ENCODE assay signal across 8 cellular contexts in genomic region chr1:84300991-84301758, GRCh38. TPM values are rescaled to one million over a fixed set of nuclear protein-coding genes. Genes with fewer than 3 reads are reported as not detected.
DNase-seq lines count a peak whose midpoint lies in the region; ATAC-seq and TF ChIP-seq lines count a peak whose summit lies in the region.

Gene SAMD13, plus strand, starts transcription at chr1:84301708. Its CDS starts 1,527 bp downstream, at chr1:84303235.

- H3K9me3 ChIP-seq in fibroblast of lung (ENCODE audit: control insufficient read depth, insufficient read depth, low read depth, low read length) (no peaks in the 10 kb centered on the region), upper lobe of left lung (no peaks in the 10 kb centered on the region)

- H3K4me1 Mint-ChIP-seq in nephron = peaks cover 61% of the 10 kb centered on the region

- H3K4me2 ChIP-seq in fibroblast of lung (ENCODE audit: extremely low read depth, insufficient read depth, low read length) = peak within 1 kb of the TSS; percentile 89

- H3K4me3 ChIP-seq in fibroblast of lung (replicated peaks in 1 of 4; ENCODE audit: control extremely low read depth in 1 of 4, insufficient read depth in 1 of 4, low read depth in 3 of 4, low read length in 4 of 4) (peak within 1 kb of the TSS; percentile 23 to 66 (median 40)), upper lobe of left lung (peak within 1 kb of the TSS in 3 of 4 donors; percentile 1 to 34 (median 32))

- DNase-seq in EH (ENCODE audit: low read depth) (peak; percentile 50), NCI-H510A treated with DMSO at 0.1 percent for 48 hours (lab: John Stamatoyannopoulos, UW) (peak; percentile 94), activated T-cell treated with anti-CD3 and anti-CD28 coated beads for 24 hours (ENCODE audit: low read depth) (peak; percentile 21), fibroblast of lung (ENCODE audit: low read depth in 2 of 2) (peak; percentile 79 to 83), upper lobe of left lung (peak in 1 of 2 donors; percentile 68), GM19238 (ENCODE audit: insufficient read length, low spot score) (no peak)

- 24 to 25% methylated on average over 5 of the region's 5 CpGs for WGBS in upper lobe of left lung, 2 donors

- no peaks in the 10 kb centered on the region for H3K27me3 Mint-ChIP-seq in nephron (ENCODE audit: low read depth)

- H3K36me3 ChIP-seq in fibroblast of lung (ENCODE audit: control insufficient read depth, insufficient read depth, low read length) (no peaks in the 10 kb centered on the region), upper lobe of left lung (no peaks in the 10 kb centered on the region)

- H3K4me3 Mint-ChIP-seq in nephron = peak within 1 kb of the TSS; percentile 76 to 91 (median 83)

- H4K20me1 ChIP-seq in fibroblast of lung (ENCODE audit: control insufficient read depth, extremely low read depth, insufficient read depth, low read length) = no peaks in the 10 kb centered on the region

- H3K36me3 Mint-ChIP-seq in nephron (ENCODE audit: low read depth) = peaks cover 5% of the 10 kb centered on the region

- peak within 1 kb of the TSS; percentile 87 for H2AFZ ChIP-seq in fibroblast of lung (ENCODE audit: low read length)

- H3K27me3 ChIP-seq in fibroblast of lung (ENCODE audit: control insufficient read depth, insufficient read depth, low read length) = no peaks in the 10 kb centered on the region
- no peaks in the 10 kb centered on the region for H3K27me3 ChIP-seq in upper lobe of left lung

- H3K27ac Mint-ChIP-seq in nephron = peak within 1 kb of the TSS; percentile 96 to 99 (median 99)

- H3K27ac ChIP-seq in fibroblast of lung (ENCODE audit: insufficient read depth, low read length) (peak within 1 kb of the TSS; percentile 37), upper lobe of left lung (peak within 1 kb of the TSS in 2 of 4 donors; percentile 46)

- no peak within 1 kb of the TSS for H3K9ac ChIP-seq in fibroblast of lung (ENCODE audit: insufficient read depth, low read length)

- H3K9me3 Mint-ChIP-seq in nephron = peaks cover 8% of the 10 kb centered on the region

- no peak for TF ChIP-seq EP300 in upper lobe of left lung (IDR thresholded peaks at IDR 0.05)

- H3K4me1 ChIP-seq in fibroblast of lung (ENCODE audit: control insufficient read depth, extremely low read depth, insufficient read depth, low read length) (peaks cover 14% of the 10 kb centered on the region), upper lobe of left lung (peaks cover 8 to 51% (median 12%) of the 10 kb centered on the region in 4 donors)

- peak; percentile 29 for ATAC-seq in HG03108 (IDR thresholded peaks at IDR 0.05; ENCODE audit: unreplicated experiment)
- ATAC-seq in upper lobe of left lung (ENCODE audit: low FRiP score in 2 of 2) = peak in 1 of 2 donors; percentile 56

- TF ChIP-seq CTCF in fibroblast of lung (conservative IDR thresholded peaks at IDR 0.05 in 1 of 2, IDR thresholded peaks at IDR 0.05 in 1 of 2; ENCODE audit: low read depth in 1 of 2, low read length in 2 of 2) (no peak), nephron (IDR thresholded peaks at IDR 0.05; ENCODE audit: unreplicated experiment in 3 of 3) (no peak), upper lobe of left lung (IDR thresholded peaks at IDR 0.05) (no peak)

- no peaks in the 10 kb centered on the region for H3K79me2 ChIP-seq in fibroblast of lung (ENCODE audit: control insufficient read depth, insufficient read depth, low read length)

- no peak for TF ChIP-seq POLR2A in upper lobe of left lung (IDR thresholded peaks at IDR 0.05)

RNA-seq across cellular contexts. Expression of gene SAMD13, which starts in this region (rescaled TPM):
- 1.3 and 2.5 TPM in 2 replicates for total RNA-seq in fibroblast of lung
- 0.44 and 0.68 TPM in 2 replicates for polyA plus RNA-seq in fibroblast of lung
- 0.92 and 1.1 TPM in 2 replicates for polyA plus RNA-seq in fibroblast of lung (2012)
- not detected in 2 replicates for polyA minus RNA-seq in fibroblast of lung (ENCODE audit: low replicate concordance)
- 1 to 10 TPM in 2 of 6 donors, under 1 TPM in 2, not detected in 2; 0.71 to 1.9 (median 0.90) TPM for total RNA-seq in upper lobe of left lung
